In genomic region chr5:30994926-30995325, GRCh38 we compare ENCODE assay signal across 1 cellular context.
TF ChIP-seq lines count a peak whose summit lies in the region.

No MANE protein-coding gene starts in this region.

TF ChIP-seq in H1, 55 proteins besides CTCF, POLR2A, EP300 and RAD21 (continued from another document):
- TF ChIP-seq, protein P1, sequence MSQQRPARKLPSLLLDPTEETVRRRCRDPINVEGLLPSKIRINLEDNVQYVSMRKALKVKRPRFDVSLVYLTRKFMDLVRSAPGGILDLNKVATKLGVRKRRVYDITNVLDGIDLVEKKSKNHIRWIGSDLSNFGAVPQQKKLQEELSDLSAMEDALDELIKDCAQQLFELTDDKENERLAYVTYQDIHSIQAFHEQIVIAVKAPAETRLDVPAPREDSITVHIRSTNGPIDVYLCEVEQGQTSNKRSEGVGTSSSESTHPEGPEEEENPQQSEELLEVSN (IDR thresholded peaks at IDR 0.05): no peak
- no peak for TF ChIP-seq CEBPB (IDR thresholded peaks at IDR 0.05; ENCODE audit: low read depth, low read length)
- no peak for TF ChIP-seq KDM1A (IDR thresholded peaks at IDR 0.05; ENCODE audit: borderline replicate concordance, low read length)
- TF ChIP-seq ZNF274 (IDR thresholded peaks at IDR 0.05; ENCODE audit: borderline replicate concordance, extremely low read depth, low read length): no peak
- TF ChIP-seq BCL11A (IDR thresholded peaks at IDR 0.05; ENCODE audit: low read depth in 2 of 2, low read length in 2 of 2): no peak
- no peak for TF ChIP-seq RBBP5 (IDR thresholded peaks at IDR 0.05; ENCODE audit: borderline replicate concordance, low read depth, low read length)
- TF ChIP-seq ATF3 (IDR thresholded peaks at IDR 0.05; ENCODE audit: insufficient read depth, low read depth, low read length): no peak
- TF ChIP-seq NANOG (IDR thresholded peaks at IDR 0.05; ENCODE audit: insufficient read depth, low read depth, low read length, poor library complexity, severe bottlenecking): no peak
- no peak for TF ChIP-seq POU5F1 (IDR thresholded peaks at IDR 0.05; ENCODE audit: low read depth, low read length)
- no peak for TF ChIP-seq KDM4A (IDR thresholded peaks at IDR 0.05; ENCODE audit: low read depth, low read length, severe bottlenecking)
- no peak for TF ChIP-seq SP4 (IDR thresholded peaks at IDR 0.05; ENCODE audit: low read length)
- no peak for TF ChIP-seq HDAC2 (IDR thresholded peaks at IDR 0.05; ENCODE audit: borderline replicate concordance in 1 of 2, low read depth in 2 of 2, low read length in 2 of 2)
- TF ChIP-seq, protein P2, sequence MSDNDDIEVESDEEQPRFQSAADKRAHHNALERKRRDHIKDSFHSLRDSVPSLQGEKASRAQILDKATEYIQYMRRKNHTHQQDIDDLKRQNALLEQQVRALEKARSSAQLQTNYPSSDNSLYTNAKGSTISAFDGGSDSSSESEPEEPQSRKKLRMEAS (IDR thresholded peaks at IDR 0.05): no peak
- TF ChIP-seq CREB1 (IDR thresholded peaks at IDR 0.05): no peak
- no peak for TF ChIP-seq EZH2 (IDR thresholded peaks at IDR 0.05; ENCODE audit: low read depth, low read length, severe bottlenecking)
